1 cellular context compared by ENCODE assay signal in the genomic region with DNA sequence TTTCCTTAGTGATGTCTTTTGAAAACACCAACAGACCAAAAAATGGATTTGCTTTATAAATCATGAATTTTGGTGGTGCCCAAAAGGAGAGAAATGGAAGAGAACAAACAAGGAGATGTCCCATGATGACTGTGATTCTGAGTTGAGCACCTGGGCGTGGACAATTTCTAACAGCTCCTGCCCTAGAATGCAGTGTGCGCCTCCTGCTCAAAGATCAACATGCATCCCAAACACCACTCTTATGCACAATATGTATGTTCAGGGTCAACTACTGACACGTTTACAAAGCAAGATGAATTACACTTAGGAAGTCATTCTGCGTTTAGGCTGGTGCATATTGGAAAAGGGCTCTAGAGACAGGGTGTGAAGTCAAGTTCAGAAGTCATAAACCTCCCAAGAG.
TF ChIP-seq lines count a peak whose summit lies in the region.

No MANE protein-coding gene starts in this region.

TF ChIP-seq in HepG2, 621 proteins besides CTCF, POLR2A, EP300 and RAD21 (continued from another document):
- TF ChIP-seq, protein P1, sequence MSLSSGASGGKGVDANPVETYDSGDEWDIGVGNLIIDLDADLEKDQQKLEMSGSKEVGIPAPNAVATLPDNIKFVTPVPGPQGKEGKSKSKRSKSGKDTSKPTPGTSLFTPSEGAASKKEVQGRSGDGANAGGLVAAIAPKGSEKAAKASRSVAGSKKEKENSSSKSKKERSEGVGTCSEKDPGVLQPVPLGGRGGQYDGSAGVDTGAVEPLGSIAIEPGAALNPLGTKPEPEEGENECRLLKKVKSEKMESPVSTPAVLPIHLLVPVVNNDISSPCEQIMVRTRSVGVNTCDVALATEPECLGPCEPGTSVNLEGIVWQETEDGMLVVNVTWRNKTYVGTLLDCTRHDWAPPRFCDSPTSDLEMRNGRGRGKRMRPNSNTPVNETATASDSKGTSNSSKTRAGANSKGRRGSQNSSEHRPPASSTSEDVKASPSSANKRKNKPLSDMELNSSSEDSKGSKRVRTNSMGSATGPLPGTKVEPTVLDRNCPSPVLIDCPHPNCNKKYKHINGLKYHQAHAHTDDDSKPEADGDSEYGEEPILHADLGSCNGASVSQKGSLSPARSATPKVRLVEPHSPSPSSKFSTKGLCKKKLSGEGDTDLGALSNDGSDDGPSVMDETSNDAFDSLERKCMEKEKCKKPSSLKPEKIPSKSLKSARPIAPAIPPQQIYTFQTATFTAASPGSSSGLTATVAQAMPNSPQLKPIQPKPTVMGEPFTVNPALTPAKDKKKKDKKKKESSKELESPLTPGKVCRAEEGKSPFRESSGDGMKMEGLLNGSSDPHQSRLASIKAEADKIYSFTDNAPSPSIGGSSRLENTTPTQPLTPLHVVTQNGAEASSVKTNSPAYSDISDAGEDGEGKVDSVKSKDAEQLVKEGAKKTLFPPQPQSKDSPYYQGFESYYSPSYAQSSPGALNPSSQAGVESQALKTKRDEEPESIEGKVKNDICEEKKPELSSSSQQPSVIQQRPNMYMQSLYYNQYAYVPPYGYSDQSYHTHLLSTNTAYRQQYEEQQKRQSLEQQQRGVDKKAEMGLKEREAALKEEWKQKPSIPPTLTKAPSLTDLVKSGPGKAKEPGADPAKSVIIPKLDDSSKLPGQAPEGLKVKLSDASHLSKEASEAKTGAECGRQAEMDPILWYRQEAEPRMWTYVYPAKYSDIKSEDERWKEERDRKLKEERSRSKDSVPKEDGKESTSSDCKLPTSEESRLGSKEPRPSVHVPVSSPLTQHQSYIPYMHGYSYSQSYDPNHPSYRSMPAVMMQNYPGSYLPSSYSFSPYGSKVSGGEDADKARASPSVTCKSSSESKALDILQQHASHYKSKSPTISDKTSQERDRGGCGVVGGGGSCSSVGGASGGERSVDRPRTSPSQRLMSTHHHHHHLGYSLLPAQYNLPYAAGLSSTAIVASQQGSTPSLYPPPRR (CRISPR knock-in tag; IDR thresholded peaks at IDR 0.05; ENCODE audit: borderline replicate concordance), result no peak
- TF ChIP-seq ZNF670 (CRISPR knock-in tag; IDR thresholded peaks at IDR 0.05; ENCODE audit: borderline replicate concordance) (no peak), HMGA1 (CRISPR knock-in tag; conservative IDR thresholded peaks at IDR 0.05) (no peak), SMC3 (IDR thresholded peaks at IDR 0.05; ENCODE audit: low read length) (no peak), HMG20B (CRISPR knock-in tag; conservative IDR thresholded peaks at IDR 0.05) (no peak), ZIK1 (CRISPR knock-in tag; IDR thresholded peaks at IDR 0.05; ENCODE audit: borderline replicate concordance, low read depth) (no peak), SUZ12 (IDR thresholded peaks at IDR 0.05; ENCODE audit: low read depth, low read length) (no peak)
- TF ChIP-seq, protein P2, sequence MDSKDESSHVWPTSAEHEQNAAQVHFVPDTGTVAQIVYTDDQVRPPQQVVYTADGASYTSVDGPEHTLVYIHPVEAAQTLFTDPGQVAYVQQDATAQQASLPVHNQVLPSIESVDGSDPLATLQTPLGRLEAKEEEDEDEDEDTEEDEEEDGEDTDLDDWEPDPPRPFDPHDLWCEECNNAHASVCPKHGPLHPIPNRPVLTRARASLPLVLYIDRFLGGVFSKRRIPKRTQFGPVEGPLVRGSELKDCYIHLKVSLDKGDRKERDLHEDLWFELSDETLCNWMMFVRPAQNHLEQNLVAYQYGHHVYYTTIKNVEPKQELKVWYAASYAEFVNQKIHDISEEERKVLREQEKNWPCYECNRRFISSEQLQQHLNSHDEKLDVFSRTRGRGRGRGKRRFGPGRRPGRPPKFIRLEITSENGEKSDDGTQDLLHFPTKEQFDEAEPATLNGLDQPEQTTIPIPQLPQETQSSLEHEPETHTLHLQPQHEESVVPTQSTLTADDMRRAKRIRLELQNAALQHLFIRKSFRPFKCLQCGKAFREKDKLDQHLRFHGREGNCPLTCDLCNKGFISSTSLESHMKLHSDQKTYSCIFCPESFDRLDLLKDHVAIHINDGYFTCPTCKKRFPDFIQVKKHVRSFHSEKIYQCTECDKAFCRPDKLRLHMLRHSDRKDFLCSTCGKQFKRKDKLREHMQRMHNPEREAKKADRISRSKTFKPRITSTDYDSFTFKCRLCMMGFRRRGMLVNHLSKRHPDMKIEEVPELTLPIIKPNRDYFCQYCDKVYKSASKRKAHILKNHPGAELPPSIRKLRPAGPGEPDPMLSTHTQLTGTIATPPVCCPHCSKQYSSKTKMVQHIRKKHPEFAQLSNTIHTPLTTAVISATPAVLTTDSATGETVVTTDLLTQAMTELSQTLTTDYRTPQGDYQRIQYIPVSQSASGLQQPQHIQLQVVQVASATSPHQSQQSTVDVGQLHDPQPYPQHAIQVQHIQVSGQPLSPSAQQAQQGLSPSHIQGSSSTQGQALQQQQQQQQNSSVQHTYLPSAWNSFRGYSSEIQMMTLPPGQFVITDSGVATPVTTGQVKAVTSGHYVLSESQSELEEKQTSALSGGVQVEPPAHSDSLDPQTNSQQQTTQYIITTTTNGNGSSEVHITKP (CRISPR knock-in tag; IDR thresholded peaks at IDR 0.05; ENCODE audit: low read depth), result no peak
- TF ChIP-seq, protein P3, sequence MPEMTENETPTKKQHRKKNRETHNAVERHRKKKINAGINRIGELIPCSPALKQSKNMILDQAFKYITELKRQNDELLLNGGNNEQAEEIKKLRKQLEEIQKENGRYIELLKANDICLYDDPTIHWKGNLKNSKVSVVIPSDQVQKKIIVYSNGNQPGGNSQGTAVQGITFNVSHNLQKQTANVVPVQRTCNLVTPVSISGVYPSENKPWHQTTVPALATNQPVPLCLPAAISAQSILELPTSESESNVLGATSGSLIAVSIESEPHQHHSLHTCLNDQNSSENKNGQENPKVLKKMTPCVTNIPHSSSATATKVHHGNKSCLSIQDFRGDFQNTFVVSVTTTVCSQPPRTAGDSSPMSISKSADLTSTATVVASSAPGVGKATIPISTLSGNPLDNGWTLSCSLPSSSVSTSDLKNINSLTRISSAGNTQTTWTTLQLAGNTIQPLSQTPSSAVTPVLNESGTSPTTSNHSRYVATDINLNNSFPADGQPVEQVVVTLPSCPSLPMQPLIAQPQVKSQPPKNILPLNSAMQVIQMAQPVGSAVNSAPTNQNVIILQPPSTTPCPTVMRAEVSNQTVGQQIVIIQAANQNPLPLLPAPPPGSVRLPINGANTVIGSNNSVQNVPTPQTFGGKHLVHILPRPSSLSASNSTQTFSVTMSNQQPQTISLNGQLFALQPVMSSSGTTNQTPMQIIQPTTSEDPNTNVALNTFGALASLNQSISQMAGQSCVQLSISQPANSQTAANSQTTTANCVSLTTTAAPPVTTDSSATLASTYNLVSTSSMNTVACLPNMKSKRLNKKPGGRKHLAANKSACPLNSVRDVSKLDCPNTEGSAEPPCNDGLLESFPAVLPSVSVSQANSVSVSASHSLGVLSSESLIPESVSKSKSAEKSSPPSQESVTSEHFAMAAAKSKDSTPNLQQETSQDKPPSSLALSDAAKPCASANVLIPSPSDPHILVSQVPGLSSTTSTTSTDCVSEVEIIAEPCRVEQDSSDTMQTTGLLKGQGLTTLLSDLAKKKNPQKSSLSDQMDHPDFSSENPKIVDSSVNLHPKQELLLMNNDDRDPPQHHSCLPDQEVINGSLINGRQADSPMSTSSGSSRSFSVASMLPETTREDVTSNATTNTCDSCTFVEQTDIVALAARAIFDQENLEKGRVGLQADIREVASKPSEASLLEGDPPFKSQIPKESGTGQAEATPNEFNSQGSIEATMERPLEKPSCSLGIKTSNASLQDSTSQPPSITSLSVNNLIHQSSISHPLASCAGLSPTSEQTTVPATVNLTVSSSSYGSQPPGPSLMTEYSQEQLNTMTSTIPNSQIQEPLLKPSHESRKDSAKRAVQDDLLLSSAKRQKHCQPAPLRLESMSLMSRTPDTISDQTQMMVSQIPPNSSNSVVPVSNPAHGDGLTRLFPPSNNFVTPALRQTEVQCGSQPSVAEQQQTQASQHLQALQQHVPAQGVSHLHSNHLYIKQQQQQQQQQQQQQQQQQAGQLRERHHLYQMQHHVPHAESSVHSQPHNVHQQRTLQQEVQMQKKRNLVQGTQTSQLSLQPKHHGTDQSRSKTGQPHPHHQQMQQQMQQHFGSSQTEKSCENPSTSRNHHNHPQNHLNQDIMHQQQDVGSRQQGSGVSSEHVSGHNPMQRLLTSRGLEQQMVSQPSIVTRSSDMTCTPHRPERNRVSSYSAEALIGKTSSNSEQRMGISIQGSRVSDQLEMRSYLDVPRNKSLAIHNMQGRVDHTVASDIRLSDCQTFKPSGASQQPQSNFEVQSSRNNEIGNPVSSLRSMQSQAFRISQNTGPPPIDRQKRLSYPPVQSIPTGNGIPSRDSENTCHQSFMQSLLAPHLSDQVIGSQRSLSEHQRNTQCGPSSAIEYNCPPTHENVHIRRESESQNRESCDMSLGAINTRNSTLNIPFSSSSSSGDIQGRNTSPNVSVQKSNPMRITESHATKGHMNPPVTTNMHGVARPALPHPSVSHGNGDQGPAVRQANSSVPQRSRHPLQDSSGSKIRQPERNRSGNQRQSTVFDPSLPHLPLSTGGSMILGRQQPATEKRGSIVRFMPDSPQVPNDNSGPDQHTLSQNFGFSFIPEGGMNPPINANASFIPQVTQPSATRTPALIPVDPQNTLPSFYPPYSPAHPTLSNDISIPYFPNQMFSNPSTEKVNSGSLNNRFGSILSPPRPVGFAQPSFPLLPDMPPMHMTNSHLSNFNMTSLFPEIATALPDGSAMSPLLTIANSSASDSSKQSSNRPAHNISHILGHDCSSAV (CRISPR knock-in tag; IDR thresholded peaks at IDR 0.05; ENCODE audit: borderline replicate concordance), result no peak
